Comparison of ENCODE assay signal across 8 cellular contexts in the genomic region with DNA sequence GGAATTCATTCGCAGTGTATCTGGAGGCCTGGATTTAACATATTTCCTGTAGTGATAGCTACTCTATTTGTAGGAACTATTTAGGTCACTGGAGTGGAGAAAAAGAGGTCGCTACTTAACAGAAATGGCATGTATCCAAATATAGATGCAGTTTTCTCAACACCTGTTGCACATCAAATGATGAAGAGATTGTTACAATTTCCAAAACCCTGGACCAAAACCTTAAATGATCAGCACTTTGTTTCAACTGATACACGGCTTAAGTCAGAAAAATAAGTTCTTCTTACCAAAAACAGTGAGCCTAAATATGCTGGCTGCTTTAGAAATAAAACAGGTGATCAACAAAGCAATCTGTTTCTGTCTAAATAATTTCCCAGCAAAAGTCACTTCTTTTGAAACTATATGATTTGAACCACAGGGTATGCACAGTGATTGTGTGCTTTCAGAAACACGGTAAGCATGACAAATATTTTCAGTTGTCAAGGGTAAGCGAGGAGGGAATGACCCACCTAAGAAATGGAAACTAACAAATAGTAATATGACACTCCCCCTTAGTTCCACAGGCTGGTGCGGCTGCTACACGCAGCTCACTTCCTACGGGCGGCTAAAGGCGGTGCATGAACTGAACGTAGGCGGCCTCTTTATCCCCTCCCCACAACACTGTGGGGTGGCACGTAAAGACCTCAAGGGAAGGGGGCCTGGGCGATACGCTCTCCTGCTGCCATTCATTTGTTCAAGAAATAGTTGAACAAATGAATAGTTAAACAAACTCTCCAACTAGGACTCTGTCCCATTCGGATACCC. TPM values are rescaled to one million over a fixed set of nuclear protein-coding genes. Genes with fewer than 3 reads are reported as not detected.
DNase-seq lines count a peak whose midpoint lies in the region; ATAC-seq and TF ChIP-seq lines count a peak whose summit lies in the region.

No MANE protein-coding gene starts in this region.

- peak overlapping the region; percentile 68 for H3K4me3 ChIP-seq in Caco-2 (ENCODE audit: low read depth, low read length)

- no peaks in the 10 kb centered on the region for H3K27me3 Mint-ChIP-seq in Caco-2 (ENCODE audit: insufficient read depth, unreplicated experiment)

- ATAC-seq in GM19455 (IDR thresholded peaks at IDR 0.05; ENCODE audit: unreplicated experiment) (peak; percentile 45), HG03575 (IDR thresholded peaks at IDR 0.05; ENCODE audit: extremely low read depth, insufficient number of reproducible peaks, low FRiP score, unreplicated experiment) (peak; percentile 31)

- no peaks in the 10 kb centered on the region for H3K9me3 ChIP-seq in Caco-2

- peak overlapping the region; percentile 88 for H3K4me3 Mint-ChIP-seq in Caco-2 (ENCODE audit: unreplicated experiment)

- no peaks in the 10 kb centered on the region; the same call in 1 of the 2 replicates for H3K36me3 ChIP-seq in Caco-2 (ENCODE audit: control insufficient read depth, insufficient read depth, low read length)

- H3K36me3 Mint-ChIP-seq in Caco-2 (ENCODE audit: insufficient read depth, unreplicated experiment): peaks cover 23% of the 10 kb centered on the region

- DNase-seq in Caco-2 (peak; percentile 65 to 66), RPMI8226 (peak; percentile 60), head of caudate nucleus (peak in 23 of 42 donors; percentile 11 to 68 (median 31)), posterior vena cava (ENCODE audit: low spot score) (peak; percentile 86), ureter (ENCODE audit: low spot score) (peak; percentile 64)
- DNase-seq in activated gamma-delta T cell treated with anti-CD3 and anti-CD28 coated beads, Interleukin-2, amount 50 U/mL, for 16 hours (ENCODE audit: low read depth): peak; percentile 52

- H3K27ac Mint-ChIP-seq in Caco-2 (ENCODE audit: unreplicated experiment): peak overlapping the region; percentile 75

- TF ChIP-seq CTCF in Caco-2 (IDR thresholded peaks at IDR 0.05; ENCODE audit: insufficient read depth in 1 of 2, low read depth in 1 of 2, low read length in 1 of 2, severe bottlenecking in 1 of 2, unreplicated experiment in 1 of 2): no peak

- POLR2A ChIA-PET in Caco-2 (lab: Charles Lee): interaction anchor here (1.8 kb wide), 1 partner anchor 27 kb away, joined by 6 read pairs; no protein-coding TSS in a partner anchor

- H3K4me1 Mint-ChIP-seq in Caco-2 (ENCODE audit: low read depth, unreplicated experiment): peaks cover 42% of the 10 kb centered on the region

- intact Hi-C loops in Caco-2 (cut with micrococcal nuclease; ENCODE audit: unreplicated experiment) (loop anchor here (5.0 kb wide), 2 partner anchors 44 to 301 kb away; a partner anchor contains a TSS), head of caudate nucleus (cut with DNase I) (no loop called here), posterior vena cava (cut with DNase I) (no loop called here)

- no peaks in the 10 kb centered on the region for H3K9me3 Mint-ChIP-seq in Caco-2 (ENCODE audit: unreplicated experiment)

- H3K27me3 ChIP-seq in Caco-2 (replicated peaks; ENCODE audit: control insufficient read depth, insufficient read depth, low read length): no peaks in the 10 kb centered on the region

- TSS peak; percentile 50 for BruUV-seq in Caco-2 (replicated peaks; lab: Mats Ljungman, UMichigan)

- CTCF ChIA-PET in Caco-2 (lab: Charles Lee): interaction anchor here (1.3 to 2.8 kb wide), 5 partner anchors 19 to 86 kb away, joined by 3 to 15 read pairs (median 8); no protein-coding TSS in a partner anchor

- H3K4me1 ChIP-seq in Caco-2: peaks cover 39% of the 10 kb centered on the region

RNA-seq across cellular contexts. Expression of a gene that starts 1.1 kb away (rescaled TPM):
- total RNA-seq in Caco-2 (2022): 31.6 TPM in 2 replicates
- 10 to 100 TPM; 21.3 to 22.5 TPM for total RNA-seq in posterior vena cava
- total RNA-seq in ureter: 64.1 TPM

RNA-seq across cellular contexts. Expression of a gene that starts 49.6 kb away (rescaled TPM):
- 1.4 and 1.8 TPM in 2 replicates for total RNA-seq in Caco-2 (2022)
- total RNA-seq in posterior vena cava: not detected
- 0.34 TPM for total RNA-seq in ureter

Comparison
In these comparisons a context has a peak if more than half of its experiments do, and no peak if none do; other contexts are left out.
1. Peak in every context shown above with its lines: DNase-seq, ATAC-seq and H3K4me3 ChIP-seq.
2. DNase-seq: peak in every context shown above with its lines; median percentile 86 in posterior vena cava; 66 in Caco-2; 64 in ureter; 60 in RPMI8226; 52 in activated gamma-delta T cell treated with anti-CD3 and anti-CD28 coated beads, Interleukin-2, amount 50 U/mL, for 16 hours; 31 in head of caudate nucleus.